In the genomic region with DNA sequence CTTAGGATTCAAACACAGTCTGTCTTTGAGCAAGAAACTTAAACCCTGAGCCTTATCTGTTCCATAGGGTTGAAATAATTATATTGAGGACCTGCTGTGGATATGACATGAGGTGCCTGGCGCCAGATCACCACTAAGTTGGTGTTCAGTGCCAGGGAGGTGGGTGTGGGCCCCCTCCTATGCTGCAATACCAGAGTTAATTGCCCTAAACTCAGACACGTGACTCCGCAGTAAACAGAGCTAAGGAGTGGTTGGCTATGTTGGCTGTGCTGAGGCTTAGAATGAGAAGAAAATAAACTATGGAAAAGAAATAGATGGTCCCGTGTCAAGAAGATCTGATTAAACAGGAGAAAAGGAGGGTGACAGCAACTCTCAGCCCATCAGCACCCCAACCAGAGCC, we compare ENCODE assay signal across 20 cellular contexts.
"Had no signal": no experiment of that assay in that cellular context is flagged by ENCODE, and none has a peak within 500 bp of the region (broad histone marks: within the 10 kb centered on the region; RNA-seq: fewer than 3 reads in every experiment).

No MANE protein-coding gene starts in this region.

- H3K27ac ChIP-seq: adrenal gland, left lung, right lobe of liver, skin epidermis, testis, VCaP had no signal

- H3K9me3 ChIP-seq: adrenal gland, left lung, right lobe of liver, testis had no signal

- H3K4me3 ChIP-seq: adrenal gland, left lung, lung, right lobe of liver, skin epidermis, testis had no signal

- H3K36me3 ChIP-seq: adrenal gland, left lung, right lobe of liver had no signal

- FAIRE-seq: astrocyte, kidney had no signal

- ATAC-seq: activated CD4-positive, CD25-positive, alpha-beta regulatory T cell treated with anti-CD3 and anti-CD28 coated beads, Interleukin-2, amount 50 U/mL, for 24 hours; activated CD8-positive, alpha-beta memory T cell treated with anti-CD3 and anti-CD28 coated beads, Interleukin-2, amount 10 ng/mL, durations not matched to agents 7 days and 5 days; activated CD8-positive, alpha-beta T cell treated with anti-CD3 and anti-CD28 coated beads for 36 hours; left lung; right lobe of liver; stimulated activated effector memory CD8-positive, alpha-beta T cell treated with anti-CD3 and anti-CD28 coated beads, Interleukin-12 subunit alpha, Interleukin-12 subunit beta, amount 100 ng/mL, for 72 hours had no signal

- H3K4me1 ChIP-seq: adrenal gland, right lobe of liver, testis had no signal

- DNase-seq: activated CD4-positive, alpha-beta T cell treated with anti-CD3 and anti-CD28 coated beads, Interleukin-2, amount 10 ng/mL, durations not matched to agents 24 days and 14 days; activated CD8-positive, alpha-beta memory T cell treated with anti-CD3 and anti-CD28 coated beads, Interleukin-2, amount 10 ng/mL, durations not matched to agents 7 days and 5 days; activated CD8-positive, alpha-beta T cell treated with anti-CD3 and anti-CD28 coated beads for 36 hours; activated gamma-delta T cell treated with Interleukin-2 at 50 U/mL for 16 hours; adrenal gland; central memory CD4-positive, alpha-beta T cell; effector memory CD4-positive, alpha-beta T cell; foreskin melanocyte; kidney; left lung; nephron progenitor cell; right lobe of liver; stimulated activated CD4-positive, alpha-beta T cell treated with anti-CD3 and anti-CD28 coated beads, Interleukin-2, amount 100 ng/mL, for 24 hours; testis had no signal

- H3K27me3 ChIP-seq: adrenal gland, left lung, right lobe of liver, testis had no signal
